8 cellular contexts compared by ENCODE assay signal in genomic region chr21:37072239-37072987, GRCh38. TPM values are rescaled to one million over a fixed set of nuclear protein-coding genes. Genes with fewer than 3 reads are reported as not detected.
DNase-seq lines count a peak whose midpoint lies in the region; ATAC-seq and TF ChIP-seq lines count a peak whose summit lies in the region.

No MANE protein-coding gene starts in this region.

- peak overlapping the region; percentile 49 to 78 for H3K4me3 ChIP-seq in aorta (ENCODE audit: low read length in 2 of 2)

- POLR2A ChIA-PET in CD4-positive, alpha-beta T cell (lab: Charles Lee) = interaction anchor here (1.0 to 1.5 kb wide), 4 partner anchors 62 to 491 kb away, joined by 3 to 4 read pairs (median 4); partner anchors contain the start of gene HLCS

- H3K36me3 ChIP-seq in aorta (ENCODE audit: control insufficient read depth in 1 of 2, insufficient read depth in 2 of 2, low read length in 1 of 2) = peaks cover 0 to 2% of the 10 kb centered on the region in 2 donors

- peak overlapping the region; percentile 76 for H3K4me3 Mint-ChIP-seq in CD4-positive, alpha-beta T cell

- CTCF ChIA-PET in CD4-positive, alpha-beta T cell (lab: Charles Lee) = interaction anchor here (2.8 kb wide), 1 partner anchor 83 kb away, joined by 8 read pairs; no protein-coding TSS in a partner anchor

- H3K4me1 ChIP-seq in aorta (ENCODE audit: control insufficient read depth in 1 of 2, insufficient read depth in 2 of 2, low read length in 2 of 2) = no peaks in the 10 kb centered on the region

- intact Hi-C loops in CD4-positive, alpha-beta T cell (cut with DNase I, micrococcal nuclease) = loop anchor here (2.0 to 5.0 kb wide), 6 partner anchors 80 to 490 kb away; partner anchors contain the start of gene HLCS (in 2 of the 2)
- intact Hi-C loops in aorta (cut with DNase I) = loop anchor here (5.0 to 10.0 kb wide), 3 partner anchors 88 to 295 kb away; partner anchors contain the start of gene DYRK1A (in 1 of the 2)

- no peaks in the 10 kb centered on the region for H3K27me3 Mint-ChIP-seq in CD4-positive, alpha-beta T cell

- no peak for TF ChIP-seq CTCF in CD4-positive, alpha-beta T cell (IDR thresholded peaks at IDR 0.05)

- H3K27ac ChIP-seq in CD4-positive, alpha-beta T cell (ENCODE audit: low read depth, low read length) = peak overlapping the region; percentile 92
- H3K27ac ChIP-seq in aorta (ENCODE audit: low read depth in 1 of 2, low read length in 2 of 2) = peak overlapping the region; percentile 97 to 98

- 1% methylated on average over 46 to 54 of the region's 54 CpGs for WGBS in aorta, 2 donors

- no peaks in the 10 kb centered on the region for H3K9me3 ChIP-seq in CD4-positive, alpha-beta T cell (ENCODE audit: control insufficient read depth, low read length)
- no peaks in the 10 kb centered on the region for H3K9me3 ChIP-seq in aorta (ENCODE audit: control insufficient read depth, low read length)

- H3K36me3 Mint-ChIP-seq in CD4-positive, alpha-beta T cell (ENCODE audit: low read depth) = peaks cover 52% of the 10 kb centered on the region
- H3K36me3 Mint-ChIP-seq in activated naive CD4-positive, alpha-beta T cell treated with anti-CD3 and anti-CD28 coated beads, Interleukin-2, amount 50 U/mL, for 72 hours = peaks cover 24 to 32% of the 10 kb centered on the region in 2 donors

- no peaks in the 10 kb centered on the region for H3K27me3 ChIP-seq in CD4-positive, alpha-beta T cell (ENCODE audit: control insufficient read depth, insufficient read depth, low read length)
- H3K27me3 ChIP-seq in aorta (ENCODE audit: control insufficient read depth in 1 of 2, insufficient read depth in 2 of 2, low read length in 1 of 2) = no peaks in the 10 kb centered on the region

- H3K4me1 Mint-ChIP-seq in CD4-positive, alpha-beta T cell (ENCODE audit: low read depth) = peaks cover 54% of the 10 kb centered on the region

- no peaks in the 10 kb centered on the region for H3K9me3 Mint-ChIP-seq in CD4-positive, alpha-beta T cell
- no peaks in the 10 kb centered on the region for H3K9me3 Mint-ChIP-seq in activated naive CD4-positive, alpha-beta T cell treated with anti-CD3 and anti-CD28 coated beads, Interleukin-2, amount 50 U/mL, for 72 hours

- peak overlapping the region; percentile 94 for H3K27ac Mint-ChIP-seq in CD4-positive, alpha-beta T cell
- H3K27ac Mint-ChIP-seq in activated naive CD4-positive, alpha-beta T cell treated with anti-CD3 and anti-CD28 coated beads, Interleukin-2, amount 50 U/mL, for 72 hours = peak overlapping the region; percentile 93 to 96

- peak; percentile 37 for ATAC-seq in CD4-positive, alpha-beta T cell (ENCODE audit: poor library complexity)
- peak; percentile 44 for ATAC-seq in GM19395 (IDR thresholded peaks at IDR 0.05; ENCODE audit: unreplicated experiment)
- ATAC-seq in HG03439 (IDR thresholded peaks at IDR 0.05; ENCODE audit: unreplicated experiment) = peak; percentile 41
- ATAC-seq in activated naive CD4-positive, alpha-beta T cell treated with anti-CD3 and anti-CD28 coated beads, Interleukin-2, amount 50 U/mL, for 72 hours = peak; percentile 67 to 74
- ATAC-seq in aorta (ENCODE audit: low FRiP score) = peak; percentile 90

- DNase-seq in CD4-positive, alpha-beta T cell = peak in 7 of 10 experiments; percentile 51 to 70 (median 60)
- peak; percentile 62 for DNase-seq in NOMO-1 treated with DMSO at 0.1 percent for 48 hours (lab: John Stamatoyannopoulos, UW; ENCODE audit: unreplicated experiment)
- peak in 1 of 2 donors; percentile 67 for DNase-seq in activated naive CD4-positive, alpha-beta T cell treated with anti-CD3 and anti-CD28 coated beads, Interleukin-2, amount 50 U/mL, for 72 hours (ENCODE audit: low spot score in 2 of 2)
- DNase-seq in glomerular visceral epithelial cell (ENCODE audit: extremely low spot score) = peak; percentile 76
- DNase-seq in nucleus accumbens (lab: John Stamatoyannopoulos, UW) = peak in 51 of 56 donors; percentile 68 to 99 (median 93)
- DNase-seq in aorta = peak in 1 of 2 donors; percentile 93

RNA-seq across cellular contexts. Expression of gene PIGP, which starts 0.5 kb away (rescaled TPM):
- 10 to 100 TPM; 11.1 to 14.8 TPM for total RNA-seq in CD4-positive, alpha-beta T cell
- total RNA-seq in activated naive CD4-positive, alpha-beta T cell treated with anti-CD3 and anti-CD28 coated beads, Interleukin-2, amount 50 U/mL, for 72 hours = 10 to 100 TPM; 12.9 to 22.1 TPM
- total RNA-seq in aorta = 10 to 100 TPM; 15.8 to 18.1 TPM
- polyA plus RNA-seq in aorta = 10 to 100 TPM; 22.9 to 47.2 TPM

RNA-seq across cellular contexts. Expression of gene TTC3, which starts 0.6 kb away (rescaled TPM):
- 100 to 1,000 TPM; 141 to 142 TPM for total RNA-seq in CD4-positive, alpha-beta T cell
- total RNA-seq in activated naive CD4-positive, alpha-beta T cell treated with anti-CD3 and anti-CD28 coated beads, Interleukin-2, amount 50 U/mL, for 72 hours = 100 to 1,000 TPM in 1 of 2 donors, 10 to 100 TPM in 1; 63.6 to 113 TPM
- total RNA-seq in aorta = 100 to 1,000 TPM; 105 to 118 TPM
- 10 to 100 TPM; 30.1 to 40.3 TPM for polyA plus RNA-seq in aorta

Comparison
In these comparisons a context has a peak if more than half of its experiments do, and no peak if none do; other contexts are left out.
1. ATAC-seq: peak in every context shown above with its lines; median percentile 90 in aorta; 70 in activated naive CD4-positive, alpha-beta T cell treated with anti-CD3 and anti-CD28 coated beads, Interleukin-2, amount 50 U/mL, for 72 hours; 44 in GM19395; 41 in HG03439; 37 in CD4-positive, alpha-beta T cell.